34 cellular contexts compared by ENCODE assay signal in the genomic region with DNA sequence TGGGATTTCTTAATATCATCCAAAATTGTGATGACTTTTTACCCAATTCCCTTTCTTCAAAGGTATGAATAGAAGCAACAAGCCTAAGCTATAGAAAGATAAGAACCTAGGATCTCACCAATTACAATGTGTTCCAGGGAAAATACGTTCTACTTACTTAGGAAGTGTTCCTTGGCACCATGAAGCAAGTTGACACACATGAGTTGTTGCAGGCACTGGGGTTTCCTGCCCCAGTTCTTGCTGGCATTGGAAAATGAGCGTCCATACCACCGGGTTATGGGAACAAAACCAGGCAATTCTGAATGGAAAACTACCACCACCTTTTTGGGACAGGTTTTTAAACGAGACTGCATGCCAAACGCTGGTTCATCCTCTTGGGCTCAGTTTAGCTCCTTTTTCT. TPM values are rescaled to one million over a fixed set of nuclear protein-coding genes. Genes with fewer than 3 reads are reported as not detected.
"Had no signal": no experiment of that assay in that cellular context is flagged by ENCODE, and none has a peak within 500 bp of the region (broad histone marks: within the 10 kb centered on the region; RNA-seq: fewer than 3 reads in every experiment).

No MANE protein-coding gene starts in this region.

- ATAC-seq: activated naive CD4-positive, alpha-beta T cell treated with anti-CD3 and anti-CD28 coated beads, Interleukin-2, amount 50 U/mL, for 72 hours; activated T-cell treated with anti-CD3 and anti-CD28 coated beads, Interleukin-2, amount 50 U/mL, for 4 hours; PC-3 had no signal

- H3K9ac ChIP-seq: SK-N-SH had no signal

- H3K27me3 ChIP-seq: adrenal gland, MG63, Peyer's patch, SJSA1 had no signal

- H3K36me3 Mint-ChIP-seq: activated CD4-positive, alpha-beta memory T cell treated with anti-CD3 and anti-CD28 coated beads for 36 hours; activated naive CD4-positive, alpha-beta T cell treated with anti-CD3 and anti-CD28 coated beads, Interleukin-2, amount 50 U/mL, for 72 hours; brain had no signal

- H3K27me3 Mint-ChIP-seq: activated CD4-positive, alpha-beta memory T cell treated with anti-CD3 and anti-CD28 coated beads for 36 hours; brain had no signal

- H3K4me1 Mint-ChIP-seq: activated B cell treated with CpG ODN at 0.5 μM for 24 hours had no signal

- H3K4me3 Mint-ChIP-seq: activated B cell treated with CpG ODN at 0.5 μM for 24 hours; activated CD4-positive, alpha-beta memory T cell treated with anti-CD3 and anti-CD28 coated beads for 36 hours; activated naive CD4-positive, alpha-beta T cell treated with anti-CD3 and anti-CD28 coated beads for 36 hours; activated T-cell treated with anti-CD3 and anti-CD28 coated beads, Interleukin-2, amount 50 U/mL, for 4 hours; activated T-helper 1 cell treated with anti-CD3 and anti-CD28 coated beads, Interleukin-12 subunit alpha, Interleukin-12 subunit beta, Interleukin-2, Interleukin-4 antibody, amounts not matched to agents 30 ng/mL and 10 ng/mL and 1 ng/mL, durations not matched to agents 14 hours and 24 hours and 36 hours; brain; T-helper 1 cell treated with Interleukin-12 subunit alpha and Interleukin-12 subunit beta and Interleukin-4 antibody, amounts not matched to agents 30 μg/mL and 1 μg/mL, for 36 hours; T-helper 2 cell treated with Interferon-gamma antibody and Interleukin-4, amounts not matched to agents 5 μg/mL and 100 μg/mL, for 36 hours had no signal

- H3K9me3 Mint-ChIP-seq: activated B cell treated with CpG ODN at 0.5 μM for 24 hours; activated CD4-positive, alpha-beta memory T cell treated with anti-CD3 and anti-CD28 coated beads for 36 hours; activated naive CD4-positive, alpha-beta T cell treated with anti-CD3 and anti-CD28 coated beads for 36 hours; activated naive CD4-positive, alpha-beta T cell treated with anti-CD3 and anti-CD28 coated beads, Interleukin-2, amount 50 U/mL, for 72 hours; activated T-cell treated with anti-CD3 and anti-CD28 coated beads, Interleukin-2, amount 50 U/mL, for 4 hours; activated T-helper 1 cell treated with anti-CD3 and anti-CD28 coated beads, Interleukin-12 subunit alpha, Interleukin-12 subunit beta, Interleukin-2, Interleukin-4 antibody, amounts not matched to agents 30 ng/mL and 10 ng/mL and 1 ng/mL, durations not matched to agents 14 hours and 24 hours and 36 hours; T-helper 1 cell treated with Interleukin-12 subunit alpha and Interleukin-12 subunit beta and Interleukin-4 antibody, amounts not matched to agents 30 μg/mL and 1 μg/mL, for 36 hours; T-helper 2 cell treated with Interferon-gamma antibody and Interleukin-4, amounts not matched to agents 5 μg/mL and 100 μg/mL, for 36 hours had no signal

- DNase-seq: activated B cell treated with CpG ODN at 0.5 μM for 24 hours; activated CD4-positive, alpha-beta memory T cell treated with anti-CD3 and anti-CD28 coated beads for 36 hours; activated CD4-positive, alpha-beta T cell treated with anti-CD3 and anti-CD28 coated beads for 4 hours; activated CD4-positive, alpha-beta T cell treated with anti-CD3 and anti-CD28 coated beads, Interleukin-2, amount 50 U/mL, for 1 hour; activated CD4-positive, CD25-positive, alpha-beta regulatory T cell treated with anti-CD3 and anti-CD28 coated beads, Interleukin-2, amount 50 U/mL, for 72 hours; activated CD8-positive, alpha-beta memory T cell treated with anti-CD3 and anti-CD28 coated beads, Interleukin-2, amount 50 U/mL, for 4 hours; activated gamma-delta T cell treated with Interleukin-2 at 50 U/mL for 16 hours; activated naive CD4-positive, alpha-beta T cell treated with anti-CD3 and anti-CD28 coated beads for 36 hours; activated T-cell treated with anti-CD3 and anti-CD28 coated beads for 4 hours; activated T-cell treated with anti-CD3 and anti-CD28 coated beads, Interleukin-2, amount 50 U/mL, for 4 hours; adrenal gland; caudate nucleus; Karpas-422; KBM-7; MG63; NCI-H1048; NCI-H1105 treated with DMSO at 0.1 percent for 48 hours; NCI-H1436 treated with DMSO at 0.1 percent for 48 hours; NCI-H1694 treated with DMSO at 0.1 percent for 48 hours; NCI-H2029; NCI-H345; NCI-H524 treated with DMSO at 0.1 percent for 48 hours; PC-3; Peyer's patch; RPMI8226; SHP77 treated with DMSO at 0.1 percent for 48 hours; SK-N-SH had no signal

- H3K9me3 ChIP-seq: adrenal gland, MG63, Peyer's patch, SJSA1, SK-N-SH had no signal

- H3K36me3 ChIP-seq: adrenal gland, Peyer's patch, SJSA1 had no signal

- H3K27ac ChIP-seq: adrenal gland, SJSA1 had no signal

- H3K27ac Mint-ChIP-seq: activated B cell treated with CpG ODN at 0.5 μM for 24 hours; activated CD4-positive, alpha-beta memory T cell treated with anti-CD3 and anti-CD28 coated beads for 36 hours; activated naive CD4-positive, alpha-beta T cell treated with anti-CD3 and anti-CD28 coated beads for 36 hours; activated naive CD4-positive, alpha-beta T cell treated with anti-CD3 and anti-CD28 coated beads, Interleukin-2, amount 50 U/mL, for 72 hours; activated T-helper 1 cell treated with anti-CD3 and anti-CD28 coated beads, Interleukin-12 subunit alpha, Interleukin-12 subunit beta, Interleukin-2, Interleukin-4 antibody, amounts not matched to agents 30 ng/mL and 10 ng/mL and 1 ng/mL, durations not matched to agents 14 hours and 24 hours and 36 hours; T-helper 1 cell treated with Interleukin-12 subunit alpha and Interleukin-12 subunit beta and Interleukin-4 antibody, amounts not matched to agents 30 μg/mL and 1 μg/mL, for 36 hours; T-helper 2 cell treated with Interferon-gamma antibody and Interleukin-4, amounts not matched to agents 5 μg/mL and 100 μg/mL, for 36 hours had no signal

- H3K4me3 ChIP-seq: adrenal gland, MG63, Peyer's patch, SJSA1 had no signal

- H3K4me1 ChIP-seq: adrenal gland, Peyer's patch, SJSA1 had no signal

RNA-seq across cellular contexts. Expression of a gene that starts 46.2 kb away (rescaled TPM):
- total RNA-seq: activated naive CD4-positive, alpha-beta T cell treated with anti-CD3 and anti-CD28 coated beads for 36 hours; activated T-helper 1 cell treated with anti-CD3 and anti-CD28 coated beads, Interleukin-12 subunit alpha, Interleukin-12 subunit beta, Interleukin-2, Interleukin-4 antibody, amounts not matched to agents 30 ng/mL and 10 ng/mL and 1 ng/mL, durations not matched to agents 14 hours and 24 hours and 36 hours; NCI-H460 had no signal
